Comparison of ENCODE assay signal across 8 cellular contexts in the genomic region with DNA sequence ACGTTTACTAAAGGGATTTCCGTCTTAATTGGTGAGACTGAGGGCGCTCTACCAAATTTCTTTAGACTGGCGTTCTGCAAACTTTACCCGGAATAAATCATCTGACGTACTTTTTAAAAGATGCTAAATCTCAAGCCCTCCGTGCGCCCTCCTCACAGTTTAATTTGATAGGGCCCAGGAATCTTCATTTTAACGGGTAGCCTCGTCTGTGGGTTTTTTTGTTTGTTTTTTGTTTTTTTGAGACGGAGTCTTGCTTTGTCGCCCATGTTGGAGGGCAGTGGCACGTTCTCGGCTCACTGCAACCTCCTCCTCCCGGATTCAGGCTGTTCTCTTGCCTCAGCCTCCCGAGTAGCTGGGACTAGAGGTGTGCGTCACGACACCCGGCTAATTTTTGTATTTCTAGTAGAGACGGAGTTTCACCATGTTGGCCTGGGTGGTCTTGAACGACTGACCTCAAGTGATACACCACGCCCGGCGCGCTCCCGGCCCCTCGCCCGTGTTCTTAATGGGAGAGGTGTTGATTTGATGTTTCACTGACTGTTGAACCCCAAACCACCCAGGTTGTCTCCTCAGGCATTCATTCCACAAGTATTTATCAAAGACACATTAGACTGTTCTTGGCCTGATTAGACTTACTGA. TPM values are rescaled to one million over a fixed set of nuclear protein-coding genes. Genes with fewer than 3 reads are reported as not detected.
DNase-seq lines count a peak whose midpoint lies in the region; ATAC-seq and TF ChIP-seq lines count a peak whose summit lies in the region.

No MANE protein-coding gene starts in this region.

- DNase-seq in naive B cell (no peak), NCI-H526 treated with DMSO at 0.1 percent for 48 hours (lab: John Stamatoyannopoulos, UW) (no peak)
- no peak for DNase-seq in stimulated activated CD4-positive, alpha-beta T cell treated with anti-CD3 and anti-CD28 coated beads, Interleukin-4, amount 100 ng/mL, for 4 hours
- DNase-seq in activated CD4-positive, alpha-beta T cell treated with anti-CD3 and anti-CD28 coated beads, Interleukin-2, amount 50 U/mL, for 4 hours, result no peak

- no peaks in the 10 kb centered on the region for H3K9me3 Mint-ChIP-seq in naive B cell

- H3K4me3 Mint-ChIP-seq in naive B cell, result peak overlapping the region; percentile 94 to 100 (median 98)

- H3K36me3 ChIP-seq in ACC112 (ENCODE audit: insufficient read depth, low read length) (peaks cover 17% of the 10 kb centered on the region; the same call in 1 of the 2 replicates), KMS-11 (ENCODE audit: insufficient read depth) (no peaks in the 10 kb centered on the region; the same call in 1 of the 2 replicates)

- H3K9ac ChIP-seq in KMS-11, result peak overlapping the region; percentile 91; the same call in 1 of the 2 replicates

- peaks cover 15 to 46% (median 21%) of the 10 kb centered on the region in 3 donors for H3K4me1 Mint-ChIP-seq in naive B cell

- H3K27me3 ChIP-seq in ACC112 (ENCODE audit: insufficient read depth, low read length) (no peaks in the 10 kb centered on the region), KMS-11 (ENCODE audit: insufficient read depth, low read depth) (no peaks in the 10 kb centered on the region)

- H3K4me2 ChIP-seq in KMS-11, result peak overlapping the region; percentile 64

- H3K4me1 ChIP-seq in ACC112 (ENCODE audit: control insufficient read depth, insufficient read depth, low read length, unreplicated experiment) (peaks cover 21% of the 10 kb centered on the region), KMS-11 (ENCODE audit: low read depth, poor library complexity, severe bottlenecking) (peaks cover 26% of the 10 kb centered on the region)

- peak overlapping the region; percentile 99 to 100 (median 100) for H3K27ac Mint-ChIP-seq in naive B cell

- no peak for TF ChIP-seq CTCF in KMS-11 (conservative IDR thresholded peaks at IDR 0.05; ENCODE audit: low read depth, low read length)

- H3K79me2 ChIP-seq in ACC112 (ENCODE audit: control insufficient read depth, insufficient read depth, low read length, unreplicated experiment), result peaks cover 80% of the 10 kb centered on the region
- peaks cover 75% of the 10 kb centered on the region for H3K79me2 ChIP-seq in KMS-11 (ENCODE audit: insufficient read depth, low read depth)

- peaks cover 0 to 3% of the 10 kb centered on the region in 2 donors for H3K36me3 Mint-ChIP-seq in naive B cell

- H3K4me3 ChIP-seq in ACC112 (ENCODE audit: low read depth, low read length) (peak overlapping the region; percentile 91), KMS-11 (IDR thresholded peaks at IDR 0.05; ENCODE audit: insufficient read depth, low read depth, low read length) (no peak overlapping the region)

- peak overlapping the region; percentile 88 for H3K27ac ChIP-seq in ACC112 (ENCODE audit: low read depth, low read length)
- peak overlapping the region; percentile 95 for H3K27ac ChIP-seq in KMS-11
- H3K27ac ChIP-seq in cingulate gyrus (ENCODE audit: low read depth, low read length), result peak overlapping the region; percentile 100

- H2AFZ ChIP-seq in ACC112 (ENCODE audit: low read length, unreplicated experiment) (peak overlapping the region; percentile 79), KMS-11 (ENCODE audit: low read depth) (peak overlapping the region; percentile 84; the same call in 1 of the 2 replicates)

- ATAC-seq in naive B cell (ENCODE audit: low read depth in 2 of 2), result no peak
- ATAC-seq in HG02763 (IDR thresholded peaks at IDR 0.05; ENCODE audit: unreplicated experiment), result no peak

- H3K27me3 Mint-ChIP-seq in naive B cell, result no peaks in the 10 kb centered on the region

- H4K20me1 ChIP-seq in KMS-11 (ENCODE audit: insufficient read depth), result peaks cover 8% of the 10 kb centered on the region; the same call in 1 of the 2 replicates

RNA-seq across cellular contexts. Expression of gene CENPN, which starts 1.3 kb away (rescaled TPM):
- polyA plus RNA-seq in naive B cell (ENCODE audit: low read depth in 6 of 6), result 10 to 100 TPM in 1 of 6 donors, 1 to 10 TPM in 5; 4.2 to 11.8 (median 8.6) TPM

RNA-seq across cellular contexts. Expression of gene CMC2, which starts 1.6 kb away (rescaled TPM):
- 100 to 1,000 TPM in 2 of 6 donors, 10 to 100 TPM in 4; 71.2 to 106 (median 83.2) TPM for polyA plus RNA-seq in naive B cell (ENCODE audit: low read depth in 6 of 6)

RNA-seq across cellular contexts. Expression of gene ATMIN, which starts 27.4 kb away (rescaled TPM):
- 10 to 100 TPM; 22.9 to 49.0 (median 30.8) TPM for polyA plus RNA-seq in naive B cell (ENCODE audit: low read depth in 6 of 6)
